5 cellular contexts compared by ENCODE assay signal in genomic region chr22:46354176-46354992, GRCh38.
"Had no signal": no experiment of that assay in that cellular context is flagged by ENCODE, and none has a peak within 500 bp of the region (broad histone marks: within the 10 kb centered on the region; RNA-seq: fewer than 3 reads in every experiment).

No MANE protein-coding gene starts in this region.

- H3K27ac ChIP-seq: sigmoid colon, testis, uterus had no signal

- H3K27me3 ChIP-seq: sigmoid colon, testis, uterus had no signal

- H3K4me1 ChIP-seq: testis, uterus had no signal

- H3K9me3 ChIP-seq: psoas muscle, sigmoid colon, testis, uterus had no signal

- H3K4me3 ChIP-seq: psoas muscle, sigmoid colon, testis, uterus had no signal

- DNase-seq: sigmoid colon, uterus had no signal

- FAIRE-seq: endometrium had no signal

- H3K36me3 ChIP-seq: uterus had no signal
